Comparison of ENCODE assay signal across 8 cellular contexts in the genomic region with DNA sequence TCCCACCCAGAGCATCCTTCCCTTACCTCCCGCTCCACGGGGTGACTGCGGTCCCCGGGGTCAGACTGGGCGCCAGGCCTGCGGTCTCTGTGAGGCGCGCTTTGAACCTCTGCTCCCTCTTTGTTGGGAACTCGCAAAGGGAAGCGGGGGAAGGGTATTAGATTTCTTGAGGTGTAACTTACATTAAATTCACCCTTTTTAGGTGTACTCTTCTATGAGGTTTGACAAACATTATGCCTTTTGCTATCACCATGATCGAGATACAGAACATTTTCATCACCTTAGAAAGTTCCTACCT. TPM values are rescaled to one million over a fixed set of nuclear protein-coding genes. Genes with fewer than 3 reads are reported as not detected.
DNase-seq lines count a peak whose midpoint lies in the region; ATAC-seq and TF ChIP-seq lines count a peak whose summit lies in the region.

No MANE protein-coding gene starts in this region.

- peaks cover 6% of the 10 kb centered on the region for H3K36me3 ChIP-seq in ACC112 (ENCODE audit: insufficient read depth, low read length)
- peaks cover 16% of the 10 kb centered on the region for H3K36me3 ChIP-seq in HUES48 (ENCODE audit: control insufficient read depth, insufficient read depth, low read length)
- H3K36me3 ChIP-seq in mucosa of descending colon (ENCODE audit: low read depth), result no peaks in the 10 kb centered on the region

- peaks cover 8% of the 10 kb centered on the region for H3K27me3 Mint-ChIP-seq in brain

- H3K4me3 ChIP-seq in ACC112 (ENCODE audit: low read depth, low read length) (peak overlapping the region; percentile 93), HUES48 (ENCODE audit: low read depth, low read length) (peak overlapping the region; percentile 99), mucosa of descending colon (peak overlapping the region; percentile 72)

- H3K27ac Mint-ChIP-seq in brain, result peak overlapping the region; percentile 77 to 96 (median 95)

- intact Hi-C loops in mucosa of descending colon (cut with DNase I, micrococcal nuclease), result loop anchor here in 1 of 2 donors (10.0 kb wide), 1 partner anchor 169 kb away; no protein-coding TSS in a partner anchor

- TF ChIP-seq CTCF in brain (conservative IDR thresholded peaks at IDR 0.05) (no peak), mucosa of descending colon (IDR thresholded peaks at IDR 0.05) (no peak)

- peaks cover 44% of the 10 kb centered on the region for H3K36me3 Mint-ChIP-seq in brain

- H3K4me1 ChIP-seq in ACC112 (ENCODE audit: control insufficient read depth, insufficient read depth, low read length, unreplicated experiment), result peaks cover 24% of the 10 kb centered on the region
- peaks cover 26% of the 10 kb centered on the region for H3K4me1 ChIP-seq in HUES48 (ENCODE audit: control insufficient read depth, insufficient read depth, low read length)
- H3K4me1 ChIP-seq in mucosa of descending colon (ENCODE audit: low read depth), result peaks cover 12% of the 10 kb centered on the region

- peak overlapping the region; percentile 97 for H3K9ac ChIP-seq in HUES48 (ENCODE audit: low read depth, low read length)

- no peak for ATAC-seq in mucosa of descending colon
- no peak for ATAC-seq in GM18858 (IDR thresholded peaks at IDR 0.05; ENCODE audit: unreplicated experiment)
- no peak for ATAC-seq in HG03457 (IDR thresholded peaks at IDR 0.05; ENCODE audit: unreplicated experiment)

- peak overlapping the region; percentile 86 for H2AFZ ChIP-seq in ACC112 (ENCODE audit: low read length, unreplicated experiment)

- H3K27ac ChIP-seq in ACC112 (ENCODE audit: low read depth, low read length), result peak overlapping the region; percentile 64
- peak overlapping the region; percentile 93 for H3K27ac ChIP-seq in HUES48 (ENCODE audit: low read depth, low read length)

- H3K9me3 ChIP-seq in HUES48 (ENCODE audit: control insufficient read depth, insufficient read depth, low read length), result no peaks in the 10 kb centered on the region
- H3K9me3 ChIP-seq in mucosa of descending colon, result no peaks in the 10 kb centered on the region

- H3K9me3 Mint-ChIP-seq in brain, result peaks cover 0 to 34% (median 20%) of the 10 kb centered on the region in 5 experiments

- H3K4me1 Mint-ChIP-seq in brain, result peaks cover 56% of the 10 kb centered on the region

- DNase-seq in mucosa of descending colon, result no peak
- DNase-seq in hypothalamus (lab: John Stamatoyannopoulos, UW), result no peak
- DNase-seq in effector CD4-positive, alpha-beta T cell, result no peak

- H3K27me3 ChIP-seq in ACC112 (ENCODE audit: insufficient read depth, low read length), result no peaks in the 10 kb centered on the region
- H3K27me3 ChIP-seq in HUES48 (ENCODE audit: control insufficient read depth, insufficient read depth, low read length), result no peaks in the 10 kb centered on the region

- peak overlapping the region; percentile 89 to 95 (median 94) for H3K4me3 Mint-ChIP-seq in brain

- peaks cover 43% of the 10 kb centered on the region for H3K79me2 ChIP-seq in ACC112 (ENCODE audit: control insufficient read depth, insufficient read depth, low read length, unreplicated experiment)

RNA-seq across cellular contexts. Expression of gene DCK, which starts 0.6 kb away (rescaled TPM):
- 19.7 TPM for polyA plus RNA-seq in brain (ENCODE audit: insufficient read depth, low read depth, low replicate concordance)
- 10 to 100 TPM in 2 of 3 donors, 1 to 10 TPM in 1; 9.5 to 16.9 (median 11.1) TPM for total RNA-seq in mucosa of descending colon
